ENCODE assay signal across 11 cellular contexts in the genomic region with DNA sequence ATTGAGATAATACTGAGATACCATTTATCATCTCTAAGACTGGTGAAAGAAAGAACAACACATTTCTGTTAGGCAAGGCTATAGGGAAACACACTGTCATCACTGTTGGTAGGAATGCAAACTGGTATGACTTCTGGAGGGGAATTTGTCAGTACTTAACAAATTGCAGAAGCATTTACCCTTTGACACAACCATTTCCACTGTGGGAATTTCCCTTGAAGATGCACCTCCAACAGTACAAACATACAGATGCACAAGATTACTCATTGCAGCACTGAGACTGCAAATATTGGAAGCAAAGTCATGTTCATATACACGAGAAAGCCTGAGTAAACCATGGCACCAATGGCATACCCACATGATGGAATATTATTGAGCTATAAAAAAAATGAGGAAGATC. TPM values are rescaled to one million over a fixed set of nuclear protein-coding genes. Genes with fewer than 3 reads are reported as not detected.
DNase-seq lines count a peak whose midpoint lies in the region; ATAC-seq and TF ChIP-seq lines count a peak whose summit lies in the region.
"Had no signal": no experiment of that assay in that cellular context is flagged by ENCODE, and none has a peak within 500 bp of the region (broad histone marks: within the 10 kb centered on the region; RNA-seq: fewer than 3 reads in every experiment).

No MANE protein-coding gene starts in this region.

- H3K9me3 Mint-ChIP-seq in activated CD8-positive, alpha-beta memory T cell treated with anti-CD3 and anti-CD28 coated beads, Interleukin-2, amount 10 ng/mL, durations not matched to agents 7 days and 5 days (ENCODE audit: low read depth): no peaks in the 10 kb centered on the region
- H3K9me3 Mint-ChIP-seq in HFFc6: no peaks in the 10 kb centered on the region
- no peaks in the 10 kb centered on the region for H3K9me3 Mint-ChIP-seq in glutamatergic neuron (ENCODE audit: unreplicated experiment)
- H3K9me3 Mint-ChIP-seq: activated naive CD4-positive, alpha-beta T cell treated with anti-CD3 and anti-CD28 coated beads, Interleukin-2, amount 50 U/mL, for 24 hours had no signal

- TF ChIP-seq CTCF in HFFc6 (IDR thresholded peaks at IDR 0.05): no peak
- no peak for TF ChIP-seq CTCF in glutamatergic neuron (IDR thresholded peaks at IDR 0.05; ENCODE audit: partially characterized antibody, unreplicated experiment)

- no peaks in the 10 kb centered on the region for H3K9me3 ChIP-seq in neuronal stem cell (replicated peaks in 1 of 2; ENCODE audit: control insufficient read depth in 2 of 2, insufficient read depth in 1 of 2, low read depth in 1 of 2, low read length in 2 of 2)

- H2BK12ac ChIP-seq in neuronal stem cell (ENCODE audit: low read length): no peak overlapping the region

- no peaks in the 10 kb centered on the region for H3K79me1 ChIP-seq in neuronal stem cell (ENCODE audit: low read depth, low read length)

- no peak overlapping the region for H3K27ac Mint-ChIP-seq in activated CD8-positive, alpha-beta memory T cell treated with anti-CD3 and anti-CD28 coated beads, Interleukin-2, amount 10 ng/mL, durations not matched to agents 7 days and 5 days
- no peak overlapping the region for H3K27ac Mint-ChIP-seq in HFFc6
- H3K27ac Mint-ChIP-seq in glutamatergic neuron (ENCODE audit: unreplicated experiment): no peak overlapping the region
- H3K27ac Mint-ChIP-seq: activated naive CD4-positive, alpha-beta T cell treated with anti-CD3 and anti-CD28 coated beads, Interleukin-2, amount 50 U/mL, for 24 hours had no signal

- H3K4me3 ChIP-seq in skeletal muscle cell (ENCODE audit: low read depth, low read length): no peak overlapping the region
- H3K4me3 ChIP-seq in neuronal stem cell (ENCODE audit: low read length in 2 of 2): no peak overlapping the region
- H3K4me3 ChIP-seq: PC-9 had no signal

- ATAC-seq in activated CD8-positive, alpha-beta memory T cell treated with anti-CD3 and anti-CD28 coated beads, Interleukin-2, amount 10 ng/mL, durations not matched to agents 7 days and 5 days: peak; percentile 33

- H3K27ac ChIP-seq in neuronal stem cell (replicated peaks; ENCODE audit: low read length): no peak overlapping the region
- H3K27ac ChIP-seq: HL-60, PC-9 had no signal

- no peak overlapping the region for H3K9ac ChIP-seq in neuronal stem cell (ENCODE audit: low read depth, low read length, poor library complexity)

- H2BK120ac ChIP-seq in neuronal stem cell (ENCODE audit: low read depth, low read length): no peak overlapping the region

- no peak overlapping the region for H2BK5ac ChIP-seq in neuronal stem cell (ENCODE audit: low read length)

- H3K4me3 Mint-ChIP-seq in activated CD8-positive, alpha-beta memory T cell treated with anti-CD3 and anti-CD28 coated beads, Interleukin-2, amount 10 ng/mL, durations not matched to agents 7 days and 5 days: no peak overlapping the region
- no peak overlapping the region for H3K4me3 Mint-ChIP-seq in HFFc6
- no peak overlapping the region for H3K4me3 Mint-ChIP-seq in glutamatergic neuron (ENCODE audit: unreplicated experiment)
- H3K4me3 Mint-ChIP-seq: activated naive CD4-positive, alpha-beta T cell treated with anti-CD3 and anti-CD28 coated beads, Interleukin-2, amount 50 U/mL, for 24 hours had no signal

- H3K4me1 ChIP-seq in neuronal stem cell (ENCODE audit: control insufficient read depth in 2 of 2, insufficient read depth in 1 of 2, low read depth in 1 of 2, low read length in 2 of 2): no peaks in the 10 kb centered on the region

- H3K27me3 Mint-ChIP-seq in activated CD8-positive, alpha-beta memory T cell treated with anti-CD3 and anti-CD28 coated beads, Interleukin-2, amount 10 ng/mL, durations not matched to agents 7 days and 5 days: no peaks in the 10 kb centered on the region
- peaks cover 2% of the 10 kb centered on the region for H3K27me3 Mint-ChIP-seq in HFFc6 (ENCODE audit: insufficient read depth)
- H3K27me3 Mint-ChIP-seq in glutamatergic neuron (ENCODE audit: unreplicated experiment): no peaks in the 10 kb centered on the region
- H3K27me3 Mint-ChIP-seq: activated naive CD4-positive, alpha-beta T cell treated with anti-CD3 and anti-CD28 coated beads, Interleukin-2, amount 50 U/mL, for 24 hours had no signal

- no peak overlapping the region for H3K14ac ChIP-seq in neuronal stem cell (ENCODE audit: low read length)

- H4K91ac ChIP-seq in neuronal stem cell (ENCODE audit: low read depth, low read length, poor library complexity): no peak overlapping the region

- no CpG with 5 or more reads among the region's 1 CpG for WGBS in neuronal stem cell (ENCODE audit: extremely low coverage in 2 of 2, insufficient read length in 2 of 2, insufficient replicate concordance in 1 of 2), 2 donors

- H3K27me3 ChIP-seq in neuronal stem cell (ENCODE audit: control insufficient read depth in 3 of 3, insufficient read depth in 3 of 3, low read depth in 1 of 3, low read length in 3 of 3): no peaks in the 10 kb centered on the region

- peaks cover 6 to 10% of the 10 kb centered on the region in 2 donors for H3K36me3 ChIP-seq in neuronal stem cell (replicated peaks in 1 of 2; ENCODE audit: control insufficient read depth in 2 of 2, insufficient read depth in 2 of 2, low read length in 2 of 2)

- no peak overlapping the region for H3K4ac ChIP-seq in neuronal stem cell (ENCODE audit: low read length)

- H2AK5ac ChIP-seq in neuronal stem cell (ENCODE audit: low read depth, low read length): no peak overlapping the region

- H3K36me3 Mint-ChIP-seq in activated CD8-positive, alpha-beta memory T cell treated with anti-CD3 and anti-CD28 coated beads, Interleukin-2, amount 10 ng/mL, durations not matched to agents 7 days and 5 days: peaks cover 12% of the 10 kb centered on the region
- H3K36me3 Mint-ChIP-seq in HFFc6 (ENCODE audit: low read depth): peaks cover 12% of the 10 kb centered on the region; the same call in 1 of the 2 replicates
- no peaks in the 10 kb centered on the region for H3K36me3 Mint-ChIP-seq in glutamatergic neuron (ENCODE audit: unreplicated experiment)

- no peak overlapping the region for H3K4me2 ChIP-seq in neuronal stem cell (ENCODE audit: insufficient read depth, low read length, poor library complexity, severe bottlenecking)
- H3K4me2 ChIP-seq: PC-9 had no signal

- H3K18ac ChIP-seq in neuronal stem cell (ENCODE audit: low read length): no peak overlapping the region

- CTCF ChIA-PET in activated CD8-positive, alpha-beta memory T cell treated with anti-CD3 and anti-CD28 coated beads, Interleukin-2, amount 10 ng/mL, durations not matched to agents 7 days and 5 days (lab: Charles Lee): no interaction called here

- H2AFZ ChIP-seq in neuronal stem cell (ENCODE audit: low read length): no peak overlapping the region
- H2AFZ ChIP-seq: PC-9 had no signal

- H3K23ac ChIP-seq in neuronal stem cell (ENCODE audit: low read depth, low read length, poor library complexity): no peak overlapping the region

- H4K8ac ChIP-seq in neuronal stem cell (ENCODE audit: low read depth, low read length): no peak overlapping the region

- no peaks in the 10 kb centered on the region for H3K4me1 Mint-ChIP-seq in activated CD8-positive, alpha-beta memory T cell treated with anti-CD3 and anti-CD28 coated beads, Interleukin-2, amount 10 ng/mL, durations not matched to agents 7 days and 5 days
- H3K4me1 Mint-ChIP-seq in HFFc6 (ENCODE audit: low read depth) (peaks cover 12% of the 10 kb centered on the region), glutamatergic neuron (ENCODE audit: low read depth, unreplicated experiment) (no peaks in the 10 kb centered on the region)
- H3K4me1 Mint-ChIP-seq: activated naive CD4-positive, alpha-beta T cell treated with anti-CD3 and anti-CD28 coated beads, Interleukin-2, amount 50 U/mL, for 24 hours had no signal

- no peak for DNase-seq in activated CD8-positive, alpha-beta memory T cell treated with anti-CD3 and anti-CD28 coated beads, Interleukin-2, amount 10 ng/mL, durations not matched to agents 7 days and 5 days
- DNase-seq in activated CD8-positive, alpha-beta memory T cell treated with anti-CD3 and anti-CD28 coated beads, Interleukin-2, amount 50 U/mL, for 48 hours: no peak
- peak; percentile 79 for DNase-seq in HFFc6
- peak; percentile 55 for DNase-seq in NCI-H226
- peak; percentile 57 for DNase-seq in skeletal muscle cell (ENCODE audit: low read depth)
- DNase-seq in GF-D8 (lab: John Stamatoyannopoulos, UW): no peak
- no peak for DNase-seq in neuronal stem cell (ENCODE audit: low spot score)
- no peak for DNase-seq in glutamatergic neuron

- H2BK15ac ChIP-seq in neuronal stem cell (ENCODE audit: low read length): no peak overlapping the region

RNA-seq across cellular contexts. Expression of gene GM2A, which starts 17.6 kb away (rescaled TPM):
- 10 to 100 TPM; 13.4 to 18.7 TPM for total RNA-seq in activated CD8-positive, alpha-beta memory T cell treated with anti-CD3 and anti-CD28 coated beads, Interleukin-2, amount 10 ng/mL, durations not matched to agents 7 days and 5 days
- 10 to 100 TPM; 26.0 to 34.8 (median 28.5) TPM for total RNA-seq in HFFc6 (2021; fragmentation: NEBNext Ultra II Directional; extraction: Animal tissue kit (Norgen Biotek cat#: 25700))
- 15.0 TPM for polyA plus RNA-seq in neuronal stem cell (2013, experiment 1 of 2)
- polyA plus RNA-seq in neuronal stem cell (2013, experiment 2 of 2): 15.6 TPM
- total RNA-seq in glutamatergic neuron (ENCODE audit: unreplicated experiment): 13.7 TPM

RNA-seq across cellular contexts. Expression of gene SLC36A3, which starts 33.0 kb away (rescaled TPM):
- total RNA-seq in activated CD8-positive, alpha-beta memory T cell treated with anti-CD3 and anti-CD28 coated beads, Interleukin-2, amount 10 ng/mL, durations not matched to agents 7 days and 5 days: not detected
- not detected for total RNA-seq in HFFc6 (2021; fragmentation: NEBNext Ultra II Directional; extraction: Animal tissue kit (Norgen Biotek cat#: 25700))
- not detected for polyA plus RNA-seq in neuronal stem cell (2013, experiment 1 of 2)
- not detected for polyA plus RNA-seq in neuronal stem cell (2013, experiment 2 of 2)
- total RNA-seq in glutamatergic neuron (ENCODE audit: unreplicated experiment): not detected
- total RNA-seq: PC-9 had no signal

RNA-seq across cellular contexts. Expression of gene CCDC69, which starts 46.7 kb away (rescaled TPM):
- total RNA-seq in activated CD8-positive, alpha-beta memory T cell treated with anti-CD3 and anti-CD28 coated beads, Interleukin-2, amount 10 ng/mL, durations not matched to agents 7 days and 5 days: 10 to 100 TPM; 73.1 to 89.1 TPM
- total RNA-seq in HFFc6 (2021; fragmentation: NEBNext Ultra II Directional; extraction: Animal tissue kit (Norgen Biotek cat#: 25700)): 1 to 10 TPM in 1 of 6 experiments, under 1 TPM in 5; 0.43 to 1.1 (median 0.71) TPM
- polyA plus RNA-seq in neuronal stem cell (2013, experiment 1 of 2): 0.03 TPM
- 0.03 TPM for polyA plus RNA-seq in neuronal stem cell (2013, experiment 2 of 2)
- 2.0 TPM for total RNA-seq in glutamatergic neuron (ENCODE audit: unreplicated experiment)

Comparison
In these comparisons a context has a peak if more than half of its experiments do, and no peak if none do; other contexts are left out.
1. DNase-seq: peak in HFFc6 (single experiment), NCI-H226 (single experiment) and skeletal muscle cell (single experiment); none in activated CD8-positive, alpha-beta memory T cell treated with anti-CD3 and anti-CD28 coated beads, Interleukin-2, amount 10 ng/mL, durations not matched to agents 7 days and 5 days (single experiment), activated CD8-positive, alpha-beta memory T cell treated with anti-CD3 and anti-CD28 coated beads, Interleukin-2, amount 50 U/mL, for 48 hours (single experiment), GF-D8 (single experiment), neuronal stem cell (single experiment) and glutamatergic neuron (single experiment).
2. RNA of gene CCDC69, which starts 46.7 kb away (total RNA-seq): 73.1 to 89.1 TPM in activated CD8-positive, alpha-beta memory T cell treated with anti-CD3 and anti-CD28 coated beads, Interleukin-2, amount 10 ng/mL, durations not matched to agents 7 days and 5 days; 2.0 TPM in glutamatergic neuron (single experiment) and 0.43 to 1.1 TPM in HFFc6; every median in the first group is over 10 times any median in the second.